In the genomic region with DNA sequence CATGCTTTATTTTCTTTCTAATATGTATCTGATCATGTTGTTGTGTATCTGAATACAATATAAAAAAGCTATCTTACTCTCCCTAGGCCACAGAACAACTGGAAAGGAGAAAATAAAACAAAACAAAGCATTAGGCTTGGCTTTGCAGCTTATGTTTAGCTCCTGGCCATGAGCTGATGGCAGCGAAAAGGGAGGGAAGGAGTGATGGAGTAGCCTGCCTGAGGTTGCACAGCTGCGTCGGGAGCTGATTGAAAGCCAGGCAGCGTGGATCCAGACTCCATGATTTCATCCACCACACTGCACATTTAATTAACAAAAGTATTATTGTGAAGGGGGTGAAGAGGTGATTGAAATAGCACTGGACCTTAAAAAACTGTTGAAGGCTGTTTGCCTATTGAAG, we compare ENCODE assay signal across 22 cellular contexts.
DNase-seq lines count a peak whose midpoint lies in the region; ATAC-seq and TF ChIP-seq lines count a peak whose summit lies in the region.
"Had no signal": no experiment of that assay in that cellular context is flagged by ENCODE, and none has a peak within 500 bp of the region (broad histone marks: within the 10 kb centered on the region; RNA-seq: fewer than 3 reads in every experiment).

No MANE protein-coding gene starts in this region.

- H3K9me3 ChIP-seq in tibial artery = peaks cover 0 to 7% (median 0%) of the 10 kb centered on the region in 3 donors
- H3K9me3 ChIP-seq: Caco-2, SJCRH30 had no signal

- no peak for ATAC-seq in HG02938 (IDR thresholded peaks at IDR 0.05; ENCODE audit: unreplicated experiment)
- ATAC-seq in natural killer cell treated with Interleukin-12 subunit alpha and Interleukin-12 subunit beta and Interleukin-15 and Interleukin-18, amount 100 ng/mL, for 72 hours = no peak
- ATAC-seq: HepG2, Panc1, T-helper 17 cell had no signal

- no peaks in the 10 kb centered on the region for H3K4me1 ChIP-seq in tibial artery
- H3K4me1 ChIP-seq: Caco-2, SJCRH30 had no signal

- TF ChIP-seq CTCF in tibial artery (IDR thresholded peaks at IDR 0.05) = no peak

- H3K36me3 ChIP-seq in tibial artery = no peaks in the 10 kb centered on the region
- H3K36me3 ChIP-seq: SJCRH30 had no signal

- no peak overlapping the region for H3K4me3 Mint-ChIP-seq in natural killer cell treated with Interleukin-12 subunit alpha and Interleukin-12 subunit beta and Interleukin-15 and Interleukin-18, amount 100 ng/mL, for 72 hours
- H3K4me3 Mint-ChIP-seq: CD14-positive monocyte, HFFc6, T-helper 17 cell had no signal

- peak; percentile 5 for DNase-seq in DMS53 (lab: John Stamatoyannopoulos, UW)
- DNase-seq in DMS53 treated with DMSO at 0.1 percent for 48 hours (lab: John Stamatoyannopoulos, UW; ENCODE audit: unreplicated experiment) = no peak
- DNase-seq in NCI-H1092 (lab: John Stamatoyannopoulos, UW) = peak; percentile 47
- peak; percentile 16 for DNase-seq in astrocyte of the hippocampus (ENCODE audit: low read depth, low spot score)
- peak; percentile 2 for DNase-seq in pons (ENCODE audit: low spot score)
- DNase-seq in tibial artery = no peak
- no peak for DNase-seq in natural killer cell treated with Interleukin-12 subunit alpha and Interleukin-12 subunit beta and Interleukin-15 and Interleukin-18, amount 100 ng/mL, for 72 hours (ENCODE audit: low spot score)
- DNase-seq: AML-193, Caco-2, H7, HFFc6, KBM-7, NCI-H1436, NCI-H2029 treated with DMSO at 0.1 percent for 48 hours, NCI-H526, T-helper 17 cell had no signal

- no peaks in the 10 kb centered on the region for H3K4me1 Mint-ChIP-seq in natural killer cell treated with Interleukin-12 subunit alpha and Interleukin-12 subunit beta and Interleukin-15 and Interleukin-18, amount 100 ng/mL, for 72 hours (ENCODE audit: low read depth in 2 of 2)
- H3K4me1 Mint-ChIP-seq: CD14-positive monocyte, T-helper 17 cell had no signal

- H3K27ac Mint-ChIP-seq in natural killer cell treated with Interleukin-12 subunit alpha and Interleukin-12 subunit beta and Interleukin-15 and Interleukin-18, amount 100 ng/mL, for 72 hours = no peak overlapping the region
- H3K27ac Mint-ChIP-seq: CD14-positive monocyte, HFFc6, T-helper 17 cell had no signal

- no peak overlapping the region for H3K4me3 ChIP-seq in tibial artery
- H3K4me3 ChIP-seq: SJCRH30 had no signal

- H3K9me3 Mint-ChIP-seq in natural killer cell treated with Interleukin-12 subunit alpha and Interleukin-12 subunit beta and Interleukin-15 and Interleukin-18, amount 100 ng/mL, for 72 hours = peaks cover 36% of the 10 kb centered on the region

- H3K27ac ChIP-seq in tibial artery = no peak overlapping the region
- H3K27ac ChIP-seq: 22Rv1, SJCRH30 had no signal

- H3K36me3 Mint-ChIP-seq in natural killer cell treated with Interleukin-12 subunit alpha and Interleukin-12 subunit beta and Interleukin-15 and Interleukin-18, amount 100 ng/mL, for 72 hours = no peaks in the 10 kb centered on the region
- H3K36me3 Mint-ChIP-seq: CD14-positive monocyte had no signal

- H3K27me3 ChIP-seq in tibial artery = no peaks in the 10 kb centered on the region
- H3K27me3 ChIP-seq: SJCRH30 had no signal

- H3K27me3 Mint-ChIP-seq in natural killer cell treated with Interleukin-12 subunit alpha and Interleukin-12 subunit beta and Interleukin-15 and Interleukin-18, amount 100 ng/mL, for 72 hours = no peaks in the 10 kb centered on the region
- H3K27me3 Mint-ChIP-seq: T-helper 17 cell had no signal

- intact Hi-C loops in tibial artery (cut with DNase I; ENCODE audit: low total_unique reads) = no loop called here

Comparison
In these comparisons a context has a peak if more than half of its experiments do, and no peak if none do; other contexts are left out.
1. DNase-seq: peak in DMS53 (single experiment), NCI-H1092 (single experiment), astrocyte of the hippocampus (single experiment) and pons (single experiment); none in DMS53 treated with DMSO at 0.1 percent for 48 hours (single experiment), tibial artery (0 of 2) and natural killer cell treated with Interleukin-12 subunit alpha and Interleukin-12 subunit beta and Interleukin-15 and Interleukin-18, amount 100 ng/mL, for 72 hours (single experiment).